ENCODE assay signal across 18 cellular contexts in the genomic region with DNA sequence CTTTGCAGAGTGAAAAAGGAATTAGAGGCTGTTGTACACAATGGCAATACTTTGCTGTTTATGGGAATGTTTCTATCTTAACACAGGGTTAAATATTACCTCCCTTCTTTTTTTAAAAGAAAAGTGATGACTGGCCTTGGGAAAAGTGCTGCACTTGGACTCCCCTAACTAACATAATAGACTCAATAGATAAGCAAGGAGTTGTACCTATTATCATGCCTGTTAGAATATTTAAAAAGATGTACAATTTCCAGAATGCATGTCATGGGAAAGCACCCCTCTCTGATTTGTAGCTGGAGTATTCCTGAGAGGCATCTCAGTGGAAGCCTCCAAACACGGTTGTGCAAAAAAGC.
"Had no signal": no experiment of that assay in that cellular context is flagged by ENCODE, and none has a peak within 500 bp of the region (broad histone marks: within the 10 kb centered on the region; RNA-seq: fewer than 3 reads in every experiment).

No MANE protein-coding gene starts in this region.

- H3K36me3 Mint-ChIP-seq: activated CD4-positive, alpha-beta memory T cell treated with anti-CD3 and anti-CD28 coated beads for 36 hours; natural killer cell had no signal

- H3K4me1 Mint-ChIP-seq: natural killer cell had no signal

- FAIRE-seq: frontal cortex, TTC549, urothelium cell line had no signal

- H3K27ac Mint-ChIP-seq: activated CD4-positive, alpha-beta memory T cell treated with anti-CD3 and anti-CD28 coated beads for 36 hours; activated CD4-positive, alpha-beta T cell treated with anti-CD3 and anti-CD28 coated beads for 36 hours; activated naive CD4-positive, alpha-beta T cell treated with anti-CD3 and anti-CD28 coated beads, Interleukin-2, amount 50 U/mL, for 72 hours; activated T-helper 1 cell treated with anti-CD3 and anti-CD28 coated beads, Interleukin-12 subunit alpha, Interleukin-12 subunit beta, Interleukin-2, Interleukin-4 antibody, amounts not matched to agents 30 ng/mL and 10 ng/mL and 1 ng/mL, durations not matched to agents 14 hours and 24 hours and 36 hours; endodermal cell; natural killer cell; stimulated activated naive CD8-positive, alpha-beta T cell treated with anti-CD3 and anti-CD28 coated beads, Interleukin-15, Interleukin-2, amounts not matched to agents 100 ng/mL and 50 ng/mL, for 24 hours; T-helper 2 cell treated with Interferon-gamma antibody and Interleukin-4, amounts not matched to agents 5 μg/mL and 100 μg/mL, for 36 hours; WTC11 had no signal

- H3K9me3 Mint-ChIP-seq: activated T-helper 1 cell treated with anti-CD3 and anti-CD28 coated beads, Interleukin-12 subunit alpha, Interleukin-12 subunit beta, Interleukin-2, Interleukin-4 antibody, amounts not matched to agents 30 ng/mL and 10 ng/mL and 1 ng/mL, durations not matched to agents 14 hours and 24 hours and 36 hours; endodermal cell; T-helper 2 cell treated with Interferon-gamma antibody and Interleukin-4, amounts not matched to agents 5 μg/mL and 100 μg/mL, for 36 hours had no signal

- H3K27me3 Mint-ChIP-seq: activated CD4-positive, alpha-beta memory T cell treated with anti-CD3 and anti-CD28 coated beads for 36 hours; activated CD4-positive, alpha-beta T cell treated with anti-CD3 and anti-CD28 coated beads for 36 hours; stimulated activated naive CD8-positive, alpha-beta T cell treated with anti-CD3 and anti-CD28 coated beads, Interleukin-15, Interleukin-2, amounts not matched to agents 100 ng/mL and 50 ng/mL, for 24 hours had no signal

- ATAC-seq: activated CD4-positive, alpha-beta T cell treated with anti-CD3 and anti-CD28 coated beads for 36 hours; activated naive CD4-positive, alpha-beta T cell treated with anti-CD3 and anti-CD28 coated beads, Interleukin-2, amount 50 U/mL, for 72 hours; natural killer cell; WTC11 had no signal

- H3K4me3 Mint-ChIP-seq: activated CD4-positive, alpha-beta memory T cell treated with anti-CD3 and anti-CD28 coated beads for 36 hours; activated CD4-positive, alpha-beta T cell treated with anti-CD3 and anti-CD28 coated beads for 36 hours; activated T-helper 1 cell treated with anti-CD3 and anti-CD28 coated beads, Interleukin-12 subunit alpha, Interleukin-12 subunit beta, Interleukin-2, Interleukin-4 antibody, amounts not matched to agents 30 ng/mL and 10 ng/mL and 1 ng/mL, durations not matched to agents 14 hours and 24 hours and 36 hours; endodermal cell; natural killer cell; stimulated activated naive CD8-positive, alpha-beta T cell treated with anti-CD3 and anti-CD28 coated beads, Interleukin-15, Interleukin-2, amounts not matched to agents 100 ng/mL and 50 ng/mL, for 24 hours; T-helper 2 cell treated with Interferon-gamma antibody and Interleukin-4, amounts not matched to agents 5 μg/mL and 100 μg/mL, for 36 hours; WTC11 had no signal

- DNase-seq: activated CD4-positive, alpha-beta memory T cell treated with anti-CD3 and anti-CD28 coated beads for 36 hours; activated CD4-positive, alpha-beta T cell treated with anti-CD3 and anti-CD28 coated beads for 36 hours; activated gamma-delta T cell treated with Interleukin-2 at 50 U/mL for 16 hours; activated T-cell treated with anti-CD3 and anti-CD28 coated beads for 4 hours; endodermal cell; head of caudate nucleus; natural killer cell; posterior cingulate gyrus had no signal

- H3K4me3 ChIP-seq: adrenal gland, tibial nerve had no signal
